17 cellular contexts compared by ENCODE assay signal in the genomic region with DNA sequence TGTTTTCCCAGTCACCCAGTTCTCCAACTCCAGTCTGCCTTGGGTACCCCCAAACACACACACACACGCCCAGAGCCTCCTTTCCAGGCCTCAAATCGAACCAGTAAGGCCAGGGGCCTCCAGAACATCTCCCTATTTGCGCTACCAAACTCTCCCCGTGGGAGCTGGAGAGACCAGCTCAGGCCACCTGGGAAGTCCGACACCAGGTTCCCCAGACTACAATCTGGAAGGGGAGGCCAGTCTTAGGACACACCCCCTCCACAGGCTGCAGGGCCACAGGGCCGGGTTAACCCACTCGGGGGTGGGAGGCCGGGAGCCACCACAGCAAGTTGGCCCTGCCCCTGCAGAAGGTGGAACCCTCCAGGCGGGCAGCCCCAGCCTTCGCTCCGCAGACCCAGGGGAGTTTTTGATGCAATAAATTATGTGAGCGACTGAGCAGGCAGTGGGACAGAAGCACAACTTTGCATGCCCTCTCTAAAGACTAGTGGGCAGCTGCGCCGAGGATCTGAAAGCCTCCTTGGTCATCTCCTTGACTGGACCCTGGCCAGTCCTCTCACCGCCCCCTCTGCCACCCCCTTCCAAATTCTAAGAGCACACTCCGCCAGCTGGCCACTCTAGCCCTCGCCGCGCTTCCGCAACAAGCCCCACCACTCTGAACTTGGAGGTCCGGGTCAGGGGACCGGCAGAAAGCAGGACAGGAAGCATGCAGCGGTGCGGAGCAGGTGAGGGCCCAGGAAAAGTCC. TPM values are rescaled to one million over a fixed set of nuclear protein-coding genes. Genes with fewer than 3 reads are reported as not detected.
DNase-seq lines count a peak whose midpoint lies in the region; ATAC-seq and TF ChIP-seq lines count a peak whose summit lies in the region.
"Had no signal": no experiment of that assay in that cellular context is flagged by ENCODE, and none has a peak within 500 bp of the region (broad histone marks: within the 10 kb centered on the region; RNA-seq: fewer than 3 reads in every experiment).

No MANE protein-coding gene starts in this region.

- no peak for ATAC-seq in lower lobe of right lung
- ATAC-seq in HG03196 (IDR thresholded peaks at IDR 0.05; ENCODE audit: unreplicated experiment): no peak
- no peak for ATAC-seq in HG02840 (IDR thresholded peaks at IDR 0.05; ENCODE audit: low FRiP score, unreplicated experiment)

- peaks cover 13% of the 10 kb centered on the region for H3K4me1 Mint-ChIP-seq in chondrocyte (ENCODE audit: low read depth)

- TF ChIP-seq CTCF in chondrocyte (IDR thresholded peaks at IDR 0.05) (no peak), lower lobe of right lung (IDR thresholded peaks at IDR 0.05) (no peak)

- H3K4me3 ChIP-seq in HUES6 (ENCODE audit: low read depth, low read length) (peak overlapping the region; percentile 61), lower lobe of right lung (no peak overlapping the region), skeletal muscle satellite cell (ENCODE audit: low read length) (peak overlapping the region; percentile 72)

- H3K36me3 ChIP-seq in HUES6 (ENCODE audit: control insufficient read depth, insufficient read depth, low read length) (no peaks in the 10 kb centered on the region), lower lobe of right lung (no peaks in the 10 kb centered on the region), skeletal muscle satellite cell (ENCODE audit: insufficient read depth, low read length) (peaks cover 5% of the 10 kb centered on the region)
- H3K36me3 ChIP-seq: spleen, thoracic aorta had no signal

- H3K27ac ChIP-seq in HUES6 (ENCODE audit: low read depth, low read length) (no peak overlapping the region), lower lobe of right lung (no peak overlapping the region)
- H3K27ac ChIP-seq: spleen, thoracic aorta had no signal

- intact Hi-C loops in lower lobe of right lung (cut with DNase I): no loop called here

- H3K36me3 Mint-ChIP-seq in chondrocyte (ENCODE audit: low read depth): peaks cover 2% of the 10 kb centered on the region

- H3K4me1 ChIP-seq in HUES6 (ENCODE audit: control insufficient read depth, insufficient read depth, low read length) (peaks cover 20% of the 10 kb centered on the region), lower lobe of right lung (peaks cover 16% of the 10 kb centered on the region), skeletal muscle satellite cell (ENCODE audit: control insufficient read depth, insufficient read depth, low read length) (peaks cover 15% of the 10 kb centered on the region)

- no peaks in the 10 kb centered on the region for H3K9me3 Mint-ChIP-seq in chondrocyte (ENCODE audit: low read depth)

- H3K27ac Mint-ChIP-seq in chondrocyte (ENCODE audit: unreplicated experiment): no peak overlapping the region
- H3K27ac Mint-ChIP-seq: T-helper 1 cell treated with Interleukin-12 subunit alpha and Interleukin-12 subunit beta and Interleukin-4 antibody, amounts not matched to agents 30 μg/mL and 1 μg/mL, for 36 hours had no signal

- no peak for DNase-seq in chondrocyte (ENCODE audit: low spot score)
- DNase-seq in lower lobe of right lung: peak; percentile 37
- DNase-seq in AML-193 (lab: John Stamatoyannopoulos, UW): no peak
- DNase-seq: activated CD4-positive, alpha-beta T cell treated with anti-CD3 and anti-CD28 coated beads, Interleukin-2, amount 50 U/mL, for 4 hours; activated gamma-delta T cell; central memory CD4-positive, alpha-beta T cell; NCI-H1092 treated with DMSO at 0.1 percent for 48 hours; OCI-M1; spleen had no signal

- peaks cover 84% of the 10 kb centered on the region for H3K27me3 ChIP-seq in HUES6 (ENCODE audit: control insufficient read depth, insufficient read depth, low read length)
- peaks cover 76% of the 10 kb centered on the region for H3K27me3 ChIP-seq in lower lobe of right lung (ENCODE audit: low read depth)
- peaks cover 17% of the 10 kb centered on the region for H3K27me3 ChIP-seq in skeletal muscle satellite cell (ENCODE audit: control insufficient read depth, insufficient read depth, low read length)

- no peak overlapping the region for H3K9ac ChIP-seq in HUES6 (ENCODE audit: low read length)
- H3K9ac ChIP-seq in skeletal muscle satellite cell (ENCODE audit: low read depth, low read length): peak overlapping the region; percentile 26

- H3K9me3 ChIP-seq in HUES6 (ENCODE audit: control insufficient read depth, insufficient read depth, low read depth, low read length): no peaks in the 10 kb centered on the region
- H3K9me3 ChIP-seq in lower lobe of right lung: no peaks in the 10 kb centered on the region
- H3K9me3 ChIP-seq in skeletal muscle satellite cell (replicated peaks; ENCODE audit: low read length): no peaks in the 10 kb centered on the region
- H3K9me3 ChIP-seq: spleen, thoracic aorta had no signal

- peak overlapping the region; percentile 59 for H3K4me3 Mint-ChIP-seq in chondrocyte (ENCODE audit: unreplicated experiment)
- H3K4me3 Mint-ChIP-seq: IgD-negative memory B cell; T-helper 1 cell treated with Interleukin-12 subunit alpha and Interleukin-12 subunit beta and Interleukin-4 antibody, amounts not matched to agents 30 μg/mL and 1 μg/mL, for 36 hours had no signal

- peaks cover 47% of the 10 kb centered on the region for H3K27me3 Mint-ChIP-seq in chondrocyte (ENCODE audit: low read depth)

- peak overlapping the region; percentile 83 for H3K4me2 ChIP-seq in skeletal muscle satellite cell (ENCODE audit: low read length)

RNA-seq across cellular contexts. Expression of a gene that starts 2.8 kb away (rescaled TPM):
- total RNA-seq in chondrocyte (107 to 716 TPM (median 110 TPM) in 3 replicates), lower lobe of right lung (33.9 TPM)
- total RNA-seq in skeletal muscle satellite cell (2012; rRNA removed): 0.76 and 8.7 TPM in 2 replicates

RNA-seq across cellular contexts. Expression of a gene that starts 24.6 kb away (rescaled TPM):
- not detected in 3 replicates for total RNA-seq in chondrocyte
- total RNA-seq in lower lobe of right lung: not detected
- total RNA-seq in skeletal muscle satellite cell (2012; rRNA removed): not detected in 2 replicates
- total RNA-seq: Calu3, thoracic aorta had no signal

RNA-seq across cellular contexts. Expression of a gene that starts 35.2 kb away (rescaled TPM):
- not detected in 3 replicates for total RNA-seq in chondrocyte
- not detected for total RNA-seq in lower lobe of right lung
- under 0.01 TPM in 1 of 2 replicates, not detected in the other for total RNA-seq in skeletal muscle satellite cell (2012; rRNA removed)
- total RNA-seq: Calu3, thoracic aorta had no signal
